In genomic region chr9:125750656-125751035, GRCh38 we compare ENCODE assay signal across 1 cellular context.
TF ChIP-seq lines count a peak whose summit lies in the region.

No MANE protein-coding gene starts in this region.

TF ChIP-seq in GM12878, 131 proteins besides CTCF, POLR2A, EP300 and RAD21:
- TF ChIP-seq MAX (IDR thresholded peaks at IDR 0.05; ENCODE audit: low read depth, low read length) (no peak), PKNOX1 (IDR thresholded peaks at IDR 0.05) (peak; percentile 72), ATF3 (IDR thresholded peaks at IDR 0.05; ENCODE audit: borderline replicate concordance, extremely low read depth, low read depth, low read length) (no peak), RAD51 (IDR thresholded peaks at IDR 0.05) (no peak), USF2 (IDR thresholded peaks at IDR 0.05; ENCODE audit: borderline replicate concordance, low read depth, low read length) (no peak), ASH2L (IDR thresholded peaks at IDR 0.05; ENCODE audit: borderline replicate concordance, low read depth) (no peak), ZBTB33 (IDR thresholded peaks at IDR 0.05) (no peak), IRF5 (IDR thresholded peaks at IDR 0.05; ENCODE audit: borderline replicate concordance) (no peak), ZSCAN29 (IDR thresholded peaks at IDR 0.05) (0 out of 2 replicates have a peak, but pooled peaks have one; percentile 66), ESRRA (IDR thresholded peaks at IDR 0.05; ENCODE audit: low read length) (no peak), NFXL1 (IDR thresholded peaks at IDR 0.05; ENCODE audit: borderline replicate concordance) (no peak), E2F4 (IDR thresholded peaks at IDR 0.05; ENCODE audit: low read depth, low read length) (no peak), ATF7 (IDR thresholded peaks at IDR 0.05; ENCODE audit: low read depth) (peak; percentile 80), IRF4 (IDR thresholded peaks at IDR 0.05; ENCODE audit: low read depth, low read length) (no peak), NKRF (conservative IDR thresholded peaks at IDR 0.05) (peak; percentile 17; the same call in 1 of the 2 replicates), CREM (IDR thresholded peaks at IDR 0.05; ENCODE audit: low read depth) (no peak), CUX1 (IDR thresholded peaks at IDR 0.05; ENCODE audit: insufficient replicate concordance, low read depth, low read length) (no peak), LARP7 (IDR thresholded peaks at IDR 0.05) (0 out of 2 replicates have a peak, but pooled peaks have one; percentile 49), RELA (IDR thresholded peaks at IDR 0.05; ENCODE audit: borderline replicate concordance, partially characterized antibody) (no peak), MTA2 (IDR thresholded peaks at IDR 0.05; ENCODE audit: low read depth) (peak; percentile 18; the same call in 1 of the 2 replicates), CEBPZ (IDR thresholded peaks at IDR 0.05; ENCODE audit: low read depth, low read length) (no peak), GABPA (IDR thresholded peaks at IDR 0.05; ENCODE audit: low read depth) (no peak), PBX3 (IDR thresholded peaks at IDR 0.05; ENCODE audit: insufficient replicate concordance, low read depth, low read length) (peak; percentile 46), BCLAF1 (IDR thresholded peaks at IDR 0.05) (peak; percentile 58; the same call in 1 of the 2 replicates)
